ENCODE assay signal across 9 cellular contexts in genomic region chr22:32050678-32051515, GRCh38. TPM values are rescaled to one million over a fixed set of nuclear protein-coding genes. Genes with fewer than 3 reads are reported as not detected.
DNase-seq lines count a peak whose midpoint lies in the region; ATAC-seq and TF ChIP-seq lines count a peak whose summit lies in the region.
"Had no signal": no experiment of that assay in that cellular context is flagged by ENCODE, and none has a peak within 500 bp of the region (broad histone marks: within the 10 kb centered on the region; RNA-seq: fewer than 3 reads in every experiment).

No MANE protein-coding gene starts in this region.

- POLR2A ChIA-PET in activated CD4-positive, alpha-beta memory T cell treated with anti-CD3 and anti-CD28 coated beads, Interleukin-2, amount 10 ng/mL, durations not matched to agents 7 days and 5 days (lab: Charles Lee): interaction anchor here (0.9 to 1.7 kb wide), 3 partner anchors 10 to 424 kb away, joined by 3 to 5 read pairs (median 3); partner anchors contain the start of genes FBXO7 and RTCB

- no peaks in the 10 kb centered on the region for H3F3A ChIP-seq in smooth muscle cell (ENCODE audit: low read depth)

- no peaks in the 10 kb centered on the region for H3K79me2 ChIP-seq in smooth muscle cell (ENCODE audit: low read depth)

- H3K27me3 Mint-ChIP-seq in activated CD4-positive, alpha-beta memory T cell treated with anti-CD3 and anti-CD28 coated beads, Interleukin-2, amount 10 ng/mL, durations not matched to agents 7 days and 5 days: peaks cover 74% of the 10 kb centered on the region

- no peak overlapping the region for H3K4me3 Mint-ChIP-seq in activated CD4-positive, alpha-beta memory T cell treated with anti-CD3 and anti-CD28 coated beads, Interleukin-2, amount 10 ng/mL, durations not matched to agents 7 days and 5 days

- peak overlapping the region; percentile 15 for H3K4me2 ChIP-seq in smooth muscle cell

- no peaks in the 10 kb centered on the region for H3K36me3 Mint-ChIP-seq in activated CD4-positive, alpha-beta memory T cell treated with anti-CD3 and anti-CD28 coated beads, Interleukin-2, amount 10 ng/mL, durations not matched to agents 7 days and 5 days (ENCODE audit: low read depth)

- no peak for TF ChIP-seq POLR2A in NB4 (IDR thresholded peaks at IDR 0.05; ENCODE audit: extremely low read depth, insufficient read length)

- H3K9ac ChIP-seq in smooth muscle cell (ENCODE audit: low read depth): peak overlapping the region; percentile 25

- H3K4me3 ChIP-seq in GM06990 (replicated peaks; ENCODE audit: low read depth, low read length): no peak overlapping the region
- no peak overlapping the region for H3K4me3 ChIP-seq in NB4 (ENCODE audit: low read depth, low read length)
- no peak overlapping the region for H3K4me3 ChIP-seq in smooth muscle cell

- H3K9me3 ChIP-seq in smooth muscle cell (replicated peaks; ENCODE audit: low read depth): no peaks in the 10 kb centered on the region
- H3K9me3 ChIP-seq: neutrophil had no signal

- peaks cover 16% of the 10 kb centered on the region for H3K4me1 Mint-ChIP-seq in activated CD4-positive, alpha-beta memory T cell treated with anti-CD3 and anti-CD28 coated beads, Interleukin-2, amount 10 ng/mL, durations not matched to agents 7 days and 5 days

- peak overlapping the region; percentile 6 for H2AFZ ChIP-seq in smooth muscle cell (ENCODE audit: low read depth)

- no peaks in the 10 kb centered on the region for H3K9me3 Mint-ChIP-seq in activated CD4-positive, alpha-beta memory T cell treated with anti-CD3 and anti-CD28 coated beads, Interleukin-2, amount 10 ng/mL, durations not matched to agents 7 days and 5 days

- H3K36me3 ChIP-seq in GM06990 (ENCODE audit: control insufficient read depth, insufficient read depth, low read length): no peaks in the 10 kb centered on the region
- H3K36me3 ChIP-seq in smooth muscle cell (ENCODE audit: low read depth): no peaks in the 10 kb centered on the region
- H3K36me3 ChIP-seq: neutrophil had no signal

- 30% methylated on average over 5 of the region's 5 CpGs for WGBS in smooth muscle cell (ENCODE audit: low lambda C conversion rate)

- peak; percentile 21 for DNase-seq in GM06990 (ENCODE audit: extremely low read depth, insufficient read length)
- peak; percentile 93 for DNase-seq in NB4 (ENCODE audit: low read depth)
- peak; percentile 74 for DNase-seq in activated CD4-positive, alpha-beta memory T cell treated with anti-CD3 and anti-CD28 coated beads, Interleukin-2, amount 10 ng/mL, durations not matched to agents 7 days and 5 days
- peak; percentile 86 for DNase-seq in fibroblast of gingiva (ENCODE audit: low read depth)
- no peak for DNase-seq in smooth muscle cell (lab: John Stamatoyannopoulos, UW; ENCODE audit: unreplicated experiment)
- no peak for DNase-seq in SHP77 treated with DMSO at 0.1 percent for 48 hours (lab: John Stamatoyannopoulos, UW)

- ATAC-seq in GM19467 (IDR thresholded peaks at IDR 0.05; ENCODE audit: unreplicated experiment) (no peak), GM21447 (IDR thresholded peaks at IDR 0.05; ENCODE audit: unreplicated experiment) (no peak)

- TF ChIP-seq CTCF in GM06990 (IDR thresholded peaks at IDR 0.05; ENCODE audit: insufficient read depth, low read length, poor library complexity, severe bottlenecking) (no peak), NB4 (IDR thresholded peaks at IDR 0.05; ENCODE audit: low read depth, low read length) (no peak), smooth muscle cell (IDR thresholded peaks at IDR 0.05; ENCODE audit: borderline replicate concordance, insufficient read depth, poor library complexity, severe bottlenecking) (no peak)

- H3K27ac ChIP-seq in smooth muscle cell (ENCODE audit: low read depth): peak overlapping the region; percentile 81
- H3K27ac ChIP-seq: neutrophil had no signal

- CTCF ChIA-PET in activated CD4-positive, alpha-beta memory T cell treated with anti-CD3 and anti-CD28 coated beads, Interleukin-2, amount 10 ng/mL, durations not matched to agents 7 days and 5 days (lab: Charles Lee): interaction anchor here (1.0 to 2.0 kb wide), 2 partner anchors 73 to 81 kb away, joined by 3 to 5 read pairs; no protein-coding TSS in a partner anchor

- H3K27ac Mint-ChIP-seq in activated CD4-positive, alpha-beta memory T cell treated with anti-CD3 and anti-CD28 coated beads, Interleukin-2, amount 10 ng/mL, durations not matched to agents 7 days and 5 days: no peak overlapping the region

- no peaks in the 10 kb centered on the region for H4K20me1 ChIP-seq in smooth muscle cell (ENCODE audit: low read depth)

- no peaks in the 10 kb centered on the region for H3K4me1 ChIP-seq in smooth muscle cell (ENCODE audit: low read depth)

- H3K27me3 ChIP-seq in GM06990 (replicated peaks; ENCODE audit: control insufficient read depth, insufficient read depth, low read length) (no peaks in the 10 kb centered on the region; the same call in 1 of the 2 replicates), smooth muscle cell (ENCODE audit: low read depth) (no peaks in the 10 kb centered on the region)

RNA-seq across cellular contexts. Expression of gene SLC5A1, which starts 7.8 kb away (rescaled TPM):
- total RNA-seq in activated CD4-positive, alpha-beta memory T cell treated with anti-CD3 and anti-CD28 coated beads, Interleukin-2, amount 10 ng/mL, durations not matched to agents 7 days and 5 days: not detected
- total RNA-seq in smooth muscle cell: 0.67 TPM in 1 of 2 replicates, not detected in the other
- polyA plus RNA-seq in smooth muscle cell: not detected in 2 replicates

Comparison
In these comparisons a context has a peak if more than half of its experiments do, and no peak if none do; other contexts are left out.
1. DNase-seq: peak in GM06990 (single experiment), NB4 (single experiment), activated CD4-positive, alpha-beta memory T cell treated with anti-CD3 and anti-CD28 coated beads, Interleukin-2, amount 10 ng/mL, durations not matched to agents 7 days and 5 days (single experiment) and fibroblast of gingiva (single experiment); none in smooth muscle cell (single experiment) and SHP77 treated with DMSO at 0.1 percent for 48 hours (single experiment).